Comparison of ENCODE assay signal across 8 cellular contexts in the genomic region with DNA sequence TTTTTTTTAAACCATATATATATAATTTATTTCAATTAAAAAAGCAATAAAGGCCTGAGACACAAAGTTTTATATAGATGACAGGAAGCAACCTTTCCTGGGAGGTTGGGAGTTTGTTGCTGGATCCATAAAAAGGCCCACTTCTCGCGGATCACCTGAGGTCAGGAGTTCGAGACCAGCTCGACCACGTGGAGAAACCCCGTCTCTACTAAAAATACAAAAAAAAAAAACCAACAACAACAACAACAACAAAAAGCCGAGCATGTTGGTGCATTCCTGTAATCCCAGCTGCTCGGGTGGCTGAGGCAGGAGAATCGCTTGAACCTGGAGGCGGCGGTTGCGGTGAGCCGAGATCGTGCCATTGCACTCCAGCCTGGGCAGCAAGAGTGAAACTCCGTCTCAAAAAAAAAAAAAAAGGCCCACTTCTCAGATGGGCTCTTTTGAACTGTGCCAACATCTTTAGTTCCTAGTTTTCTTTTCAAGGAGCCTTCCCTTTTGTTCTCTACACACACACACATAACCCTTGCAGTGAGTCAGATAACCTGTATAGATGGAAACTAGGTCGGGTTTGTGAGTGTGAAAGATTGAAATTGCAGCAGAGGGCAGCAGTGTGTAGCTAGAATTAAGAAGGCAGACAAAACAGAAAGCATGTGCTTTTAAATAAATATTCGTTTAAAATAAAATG. TPM values are rescaled to one million over a fixed set of nuclear protein-coding genes. Genes with fewer than 3 reads are reported as not detected.
DNase-seq lines count a peak whose midpoint lies in the region; ATAC-seq lines count a peak whose summit lies in the region.

No MANE protein-coding gene starts in this region.

- peak; percentile 23 for DNase-seq in stimulated activated CD8-positive, alpha-beta memory T cell treated with anti-CD3 and anti-CD28 coated beads, Interleukin-12 subunit alpha, Interleukin-12 subunit beta, amount 100 ng/mL, for 1 hour (ENCODE audit: low read depth)
- DNase-seq in stimulated activated CD8-positive, alpha-beta memory T cell treated with anti-CD3 and anti-CD28 coated beads, Interleukin-4, amount 100 ng/mL, for 48 hours: no peak
- DNase-seq in NCI-H2081 (lab: John Stamatoyannopoulos, UW) (peak; percentile 29 to 71), T-helper 9 cell (peak; percentile 12), cerebellum (ENCODE audit: low spot score) (peak; percentile 72), left kidney (ENCODE audit: low read depth, low spot score) (peak; percentile 84)
- DNase-seq in stimulated activated CD4-positive, alpha-beta T cell treated with anti-CD3 and anti-CD28 coated beads, TNF-alpha, amount 100 ng/mL, for 4 hours (ENCODE audit: low read depth in 3 of 3): peak in 2 of 3 experiments; percentile 24 to 37

- ATAC-seq in HG02938 (IDR thresholded peaks at IDR 0.05; ENCODE audit: unreplicated experiment): peak; percentile 52

RNA-seq across cellular contexts. Expression of gene SMNDC1, which starts 1.2 kb away (rescaled TPM):
- total RNA-seq in cerebellum: 14.0 TPM
